Comparison of ENCODE assay signal across 10 cellular contexts in the genomic region with DNA sequence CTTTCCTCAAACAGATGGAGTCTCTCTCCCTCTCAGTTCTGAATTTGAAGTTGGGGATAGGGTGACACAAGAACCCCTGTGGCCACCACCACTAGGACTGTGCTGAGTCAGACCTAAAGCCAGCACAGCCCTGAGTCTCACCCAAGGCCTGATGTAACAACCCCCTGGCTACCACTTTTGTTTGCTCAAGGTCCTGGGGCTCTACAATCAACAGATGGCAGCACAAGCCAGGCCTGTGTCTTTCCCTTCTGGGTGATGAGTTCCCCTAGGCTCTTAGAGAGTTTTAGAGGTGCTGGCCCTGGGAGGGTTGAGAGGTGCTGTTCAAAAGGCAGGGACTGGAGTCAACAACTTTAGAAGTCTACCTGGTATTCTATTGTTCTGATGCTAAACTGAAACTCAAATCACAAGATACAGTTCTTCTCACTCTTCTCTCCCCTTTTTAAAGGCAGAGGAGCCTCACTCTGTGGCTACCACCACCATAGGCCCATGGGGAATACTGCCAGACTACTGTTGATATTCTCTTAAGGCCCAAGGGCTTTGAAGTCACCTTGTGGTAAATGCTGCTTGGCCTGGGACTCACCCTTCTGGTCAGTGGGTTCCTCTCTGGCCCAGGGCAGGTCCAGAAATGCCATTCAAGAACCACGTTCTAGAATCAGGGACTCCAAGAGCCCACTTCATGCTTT. TPM values are rescaled to one million over a fixed set of nuclear protein-coding genes. Genes with fewer than 3 reads are reported as not detected.
DNase-seq lines count a peak whose midpoint lies in the region; ATAC-seq, FAIRE-seq and TF ChIP-seq lines count a peak whose summit lies in the region.
"Had no signal": no experiment of that assay in that cellular context is flagged by ENCODE, and none has a peak within 500 bp of the region (broad histone marks: within the 10 kb centered on the region; RNA-seq: fewer than 3 reads in every experiment).

No MANE protein-coding gene starts in this region.

- no peak overlapping the region for H3K4me3 ChIP-seq in coronary artery
- H3K4me3 ChIP-seq: lung had no signal

- H3K27ac ChIP-seq in epithelial cell of prostate = no peak overlapping the region
- H3K27ac ChIP-seq in coronary artery = no peak overlapping the region

- peak; percentile 65 for FAIRE-seq in GM18507 (lab: Jason Lieb, UNC)

- TF ChIP-seq CTCF in coronary artery (IDR thresholded peaks at IDR 0.05) = no peak
- TF ChIP-seq CTCF in omental fat pad (IDR thresholded peaks at IDR 0.05) = no peak

- DNase-seq in GM18507 (ENCODE audit: extremely low spot score, insufficient read length, low read depth) = no peak
- peak; percentile 32 for DNase-seq in HT-29 (ENCODE audit: low spot score)
- DNase-seq in epithelial cell of prostate (ENCODE audit: low read depth, low spot score) = peak; percentile 18
- DNase-seq in DMS79 (lab: John Stamatoyannopoulos, UW) = no peak
- no peak for DNase-seq in coronary artery (ENCODE audit: low spot score)
- DNase-seq in omental fat pad (ENCODE audit: low spot score) = no peak
- no peak for DNase-seq in ecto neural progenitor cell (ENCODE audit: low spot score)
- DNase-seq: H7 had no signal

- ATAC-seq in GM21576 (IDR thresholded peaks at IDR 0.05; ENCODE audit: unreplicated experiment) (peak; percentile 86), omental fat pad (ENCODE audit: low FRiP score) (no peak)

RNA-seq across cellular contexts. Expression of a gene that starts 6.5 kb away (rescaled TPM):
- not detected in 2 replicates for total RNA-seq in HT-29 (2014; rRNA removed; shearing (Covaris generic))
- not detected for total RNA-seq in omental fat pad
- total RNA-seq: H7, lung had no signal

RNA-seq across cellular contexts. Expression of a gene that starts 30.3 kb away (rescaled TPM):
- not detected in 2 replicates for total RNA-seq in HT-29 (2014; rRNA removed; shearing (Covaris generic))
- total RNA-seq in omental fat pad = not detected
- total RNA-seq: H7, lung had no signal

Comparison
In these comparisons a context has a peak if more than half of its experiments do, and no peak if none do; other contexts are left out.
1. DNase-seq: peak in HT-29 (single experiment) and epithelial cell of prostate (single experiment); none in GM18507 (single experiment), DMS79 (single experiment), coronary artery (single experiment), omental fat pad (single experiment) and ecto neural progenitor cell (single experiment).